Comparison of ENCODE assay signal across 1 cellular context in the genomic region with DNA sequence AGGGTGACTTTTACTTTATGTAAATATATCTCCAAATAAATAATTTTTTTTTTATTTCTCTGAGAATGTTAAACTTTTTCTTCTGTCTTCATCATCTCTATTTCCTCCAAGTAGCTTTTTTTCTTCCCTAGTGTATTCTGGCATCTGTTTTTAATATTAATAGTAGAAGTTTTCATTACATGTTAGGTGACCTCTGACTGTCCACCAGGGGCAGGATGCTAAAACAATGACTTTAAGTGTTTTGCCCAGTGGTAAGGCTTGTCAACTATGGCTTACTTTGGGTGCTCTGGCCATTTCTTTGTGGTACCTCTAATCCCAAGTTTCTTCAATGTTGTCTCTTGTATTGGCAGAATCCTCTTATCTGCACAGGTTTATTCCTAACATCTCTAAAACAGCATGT.
TF ChIP-seq lines count a peak whose summit lies in the region.

No MANE protein-coding gene starts in this region.

TF ChIP-seq in endothelial cell of umbilical vein, 7 proteins besides CTCF, POLR2A, EP300 and RAD21 (continued from another document):
- TF ChIP-seq MYC (IDR thresholded peaks at IDR 0.05; ENCODE audit: low read depth, low read length), result no peak
TF ChIP-seq in endothelial cell of umbilical vein: peak in this region for 0.
